In the genomic region with DNA sequence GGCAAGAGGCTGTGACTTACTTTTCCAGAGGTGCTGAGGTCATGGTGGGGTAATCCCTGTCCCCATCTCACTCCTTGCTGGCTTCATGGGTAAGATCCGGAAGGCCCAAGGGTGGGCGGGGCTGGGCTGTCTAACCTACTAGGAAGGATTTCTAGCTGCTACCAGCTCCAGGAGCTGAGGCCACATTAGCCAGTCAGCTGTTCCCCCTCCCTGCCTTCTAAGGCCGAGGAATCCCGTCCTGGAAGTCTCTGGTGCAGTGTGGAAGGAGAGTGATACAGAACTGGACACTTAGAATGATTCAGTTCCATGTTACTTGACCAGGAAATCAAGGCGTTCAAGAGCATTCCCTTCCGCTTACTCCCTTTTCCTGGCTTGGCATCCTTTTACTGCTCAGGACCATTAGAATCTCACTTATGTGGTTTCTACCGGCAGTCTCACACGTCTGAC, we compare ENCODE assay signal across 20 cellular contexts. TPM values are rescaled to one million over a fixed set of nuclear protein-coding genes. Genes with fewer than 3 reads are reported as not detected.
DNase-seq lines count a peak whose midpoint lies in the region; ATAC-seq, FAIRE-seq and TF ChIP-seq lines count a peak whose summit lies in the region.
"Had no signal": no experiment of that assay in that cellular context is flagged by ENCODE, and none has a peak within 500 bp of the region (broad histone marks: within the 10 kb centered on the region; RNA-seq: fewer than 3 reads in every experiment).

No MANE protein-coding gene starts in this region.

- no peak overlapping the region for H3K4me3 Mint-ChIP-seq in astrocyte (ENCODE audit: unreplicated experiment)
- H3K4me3 Mint-ChIP-seq: activated CD4-positive, alpha-beta T cell treated with anti-CD3 and anti-CD28 coated beads, Interleukin-2, amount 10 ng/mL, durations not matched to agents 7 days and 5 days; nephron had no signal

- TF ChIP-seq CTCF in AG04449 (IDR thresholded peaks at IDR 0.05; ENCODE audit: insufficient read depth, low read length, missing control alignments) (no peak), astrocyte (IDR thresholded peaks at IDR 0.05; ENCODE audit: insufficient read depth, low read depth, low read length) (no peak), adrenal gland (IDR thresholded peaks at IDR 0.05) (no peak)

- H3K79me2 ChIP-seq in astrocyte (ENCODE audit: insufficient read depth, low read length): no peaks in the 10 kb centered on the region

- H3K36me3 ChIP-seq in astrocyte (ENCODE audit: insufficient read depth, low read length): no peaks in the 10 kb centered on the region
- H3K36me3 ChIP-seq in adrenal gland (replicated peaks in 1 of 2): no peaks in the 10 kb centered on the region

- 84 to 91% (median 89%) methylated on average over 8 of the region's 8 CpGs for WGBS in adrenal gland, 4 donors

- H3K9ac ChIP-seq in astrocyte (ENCODE audit: low read length): no peak overlapping the region

- H4K20me1 ChIP-seq in astrocyte (ENCODE audit: insufficient read depth, low read length): no peaks in the 10 kb centered on the region

- peak overlapping the region; percentile 23 for H3K27ac ChIP-seq in astrocyte (ENCODE audit: low read depth, low read length)
- H3K27ac ChIP-seq in adrenal gland: no peak overlapping the region

- FAIRE-seq in astrocyte (lab: Jason Lieb, UNC): peak; percentile 47

- no peak for TF ChIP-seq POLR2A in adrenal gland (IDR thresholded peaks at IDR 0.05)

- no peaks in the 10 kb centered on the region for H3K36me3 Mint-ChIP-seq in astrocyte (ENCODE audit: low read depth, unreplicated experiment)

- no peak overlapping the region for H3K27ac Mint-ChIP-seq in astrocyte (ENCODE audit: unreplicated experiment)
- H3K27ac Mint-ChIP-seq: activated CD4-positive, alpha-beta T cell treated with anti-CD3 and anti-CD28 coated beads, Interleukin-2, amount 10 ng/mL, durations not matched to agents 7 days and 5 days; nephron had no signal

- intact Hi-C loops in adrenal gland (cut with DNase I): no loop called here

- H3K9me3 ChIP-seq in astrocyte (ENCODE audit: insufficient read depth, low read depth, low read length) (no peaks in the 10 kb centered on the region), adrenal gland (replicated peaks in 1 of 3) (no peaks in the 10 kb centered on the region)

- peaks cover 10% of the 10 kb centered on the region for H3K4me1 ChIP-seq in astrocyte (ENCODE audit: insufficient read depth, low read length)
- H3K4me1 ChIP-seq in adrenal gland (replicated peaks in 1 of 2): no peaks in the 10 kb centered on the region

- H3K9me3 Mint-ChIP-seq in astrocyte (ENCODE audit: unreplicated experiment): peaks cover 11% of the 10 kb centered on the region
- H3K9me3 Mint-ChIP-seq: activated CD4-positive, alpha-beta T cell treated with anti-CD3 and anti-CD28 coated beads, Interleukin-2, amount 10 ng/mL, durations not matched to agents 7 days and 5 days; CD4-positive, CD25-positive, alpha-beta regulatory T cell; nephron had no signal

- H3K27me3 ChIP-seq in astrocyte (ENCODE audit: insufficient read depth, low read length) (no peaks in the 10 kb centered on the region), adrenal gland (no peaks in the 10 kb centered on the region)

- H3K4me1 Mint-ChIP-seq in astrocyte (ENCODE audit: low read depth, unreplicated experiment): peaks cover 6% of the 10 kb centered on the region
- H3K4me1 Mint-ChIP-seq: nephron had no signal

- H3K27me3 Mint-ChIP-seq in astrocyte (ENCODE audit: low read depth, unreplicated experiment): peaks cover 15% of the 10 kb centered on the region
- H3K27me3 Mint-ChIP-seq: activated CD4-positive, alpha-beta T cell treated with anti-CD3 and anti-CD28 coated beads, Interleukin-2, amount 10 ng/mL, durations not matched to agents 7 days and 5 days had no signal

- peak overlapping the region; percentile 32 for H2AFZ ChIP-seq in astrocyte (ENCODE audit: low read depth, low read length)

- peak overlapping the region; percentile 47 for H3K4me2 ChIP-seq in astrocyte (ENCODE audit: low read length)

- no peak for ATAC-seq in GM21367 (IDR thresholded peaks at IDR 0.05; ENCODE audit: unreplicated experiment)
- ATAC-seq: HCT116 had no signal

- POLR2A ChIA-PET in AG04449 (lab: Yijun Ruan, JAX): interaction anchor here (1.4 kb wide), 1 partner anchor 54 kb away, joined by 4 read pairs; no protein-coding TSS in a partner anchor

- peak; percentile 46 for DNase-seq in AG04449 (ENCODE audit: low read depth, low spot score)
- peak; percentile 61 for DNase-seq in HK-2 (ENCODE audit: unreplicated experiment)
- DNase-seq in astrocyte (ENCODE audit: low read depth): peak; percentile 90
- DNase-seq in glomerular endothelial cell (ENCODE audit: extremely low read depth, low read depth, low spot score): peak; percentile 57
- DNase-seq in NCI-H1417 treated with DMSO at 0.1 percent for 48 hours (lab: John Stamatoyannopoulos, UW): no peak
- DNase-seq in adrenal gland: no peak
- DNase-seq in GM03348 (ENCODE audit: low spot score): no peak
- DNase-seq: activated CD4-positive, alpha-beta T cell treated with anti-CD3 and anti-CD28 coated beads, Interleukin-2, amount 10 ng/mL, durations not matched to agents 7 days and 5 days; activated gamma-delta T cell treated with Interleukin-2 at 50 U/mL for 16 hours; amygdala; CD4-positive, CD25-positive, alpha-beta regulatory T cell; KBM-7; kidney glomerular epithelial cell; NCI-H1930; RPMI8226; substantia nigra had no signal

- CTCF ChIA-PET in AG04449 (lab: Yijun Ruan, JAX): interaction anchor here (1.3 to 17.4 kb wide), 4 partner anchors 8 to 26 kb away, joined by 3 to 165 read pairs (median 16); partner anchors contain the start of gene PHOSPHO1

- no peak overlapping the region for H3K4me3 ChIP-seq in AG04449 (ENCODE audit: low read depth, low read length)
- no peak overlapping the region for H3K4me3 ChIP-seq in astrocyte (ENCODE audit: insufficient read depth, low read depth, low read length)
- H3K4me3 ChIP-seq in adrenal gland: no peak overlapping the region

RNA-seq across cellular contexts. Expression of gene GNGT2, which starts 8.9 kb away (rescaled TPM):
- 1.1 TPM in 1 of 2 replicates, not detected in the other for total RNA-seq in astrocyte
- total RNA-seq in glomerular endothelial cell: 1.4 and 2.9 TPM in 2 replicates
- 10 to 100 TPM in 1 of 8 donors, 1 to 10 TPM in 7; 1.2 to 31.9 (median 3.4) TPM for total RNA-seq in adrenal gland
- 1 to 10 TPM; 3.2 to 6.5 (median 3.3) TPM for polyA plus RNA-seq in adrenal gland
- total RNA-seq: NCI-H460 had no signal

RNA-seq across cellular contexts. Expression of gene ABI3, which starts 9.0 kb away (rescaled TPM):
- total RNA-seq in astrocyte (0.31 and 0.77 TPM in 2 replicates), glomerular endothelial cell (22.3 and 26.2 TPM in 2 replicates), adrenal gland (10 to 100 TPM; 10.4 to 39.9 (median 17.5) TPM)
- polyA plus RNA-seq in adrenal gland: 10 to 100 TPM in 2 of 3 donors, 1 to 10 TPM in 1; 4.4 to 15.1 (median 13.0) TPM
- total RNA-seq: NCI-H460 had no signal

RNA-seq across cellular contexts. Expression of gene PHOSPHO1, which starts 29.1 kb away (rescaled TPM):
- 0.79 and 0.95 TPM in 2 replicates for total RNA-seq in astrocyte
- 0.10 TPM in 1 of 2 replicates, not detected in the other for total RNA-seq in glomerular endothelial cell
- under 1 TPM in 4 of 8 donors, not detected in 4; 0.25 to 0.84 (median 0.60) TPM for total RNA-seq in adrenal gland
- under 1 TPM in 2 of 3 donors, not detected in 1; 0.56 to 0.61 TPM for polyA plus RNA-seq in adrenal gland
- total RNA-seq: activated CD4-positive, alpha-beta T cell treated with anti-CD3 and anti-CD28 coated beads, Interleukin-2, amount 10 ng/mL, durations not matched to agents 7 days and 5 days; CD4-positive, CD25-positive, alpha-beta regulatory T cell; NCI-H460 had no signal

Comparison
In these comparisons a context has a peak if more than half of its experiments do, and no peak if none do; other contexts are left out.
1. DNase-seq: peak in AG04449 (single experiment), HK-2 (single experiment), astrocyte (single experiment) and glomerular endothelial cell (single experiment); none in NCI-H1417 treated with DMSO at 0.1 percent for 48 hours (single experiment), adrenal gland (0 of 7) and GM03348 (single experiment).